11 cellular contexts compared by ENCODE assay signal in the genomic region with DNA sequence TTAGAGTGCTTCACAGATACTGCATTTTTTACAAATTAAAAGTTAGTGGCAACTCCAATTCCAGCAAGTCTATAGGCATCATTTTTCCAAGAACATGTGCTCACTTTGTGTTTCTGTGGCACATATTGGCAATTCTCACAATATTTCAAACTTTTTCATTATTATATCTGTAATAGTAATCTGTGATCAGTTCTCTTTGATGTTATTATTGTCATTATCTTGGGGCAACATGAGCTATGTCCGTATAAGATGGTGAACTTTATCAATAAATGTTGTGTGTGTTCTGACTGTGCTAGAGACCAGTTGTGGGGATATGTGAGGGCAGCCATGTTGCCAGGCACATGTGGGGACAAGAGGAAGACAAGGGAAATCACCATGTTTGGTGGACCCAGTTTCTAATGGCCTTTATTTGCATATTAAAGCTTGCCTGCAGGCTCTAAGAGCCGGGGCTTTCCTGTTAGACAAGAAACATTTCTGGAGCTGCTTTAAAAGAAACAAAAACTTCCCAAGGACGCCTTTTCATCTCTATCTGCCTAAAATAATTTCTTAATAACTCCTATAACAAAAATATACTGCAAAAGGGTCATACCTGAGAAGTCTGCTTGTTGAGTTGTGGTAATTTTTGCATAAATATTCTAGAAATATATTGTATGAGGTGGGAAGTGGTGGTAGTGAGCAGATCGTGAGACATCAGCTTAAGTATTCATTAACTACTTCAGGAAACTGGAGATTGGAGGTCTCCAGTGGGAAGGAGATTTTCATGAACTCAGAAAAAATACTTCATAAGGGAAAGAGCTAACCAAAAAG. TPM values are rescaled to one million over a fixed set of nuclear protein-coding genes. Genes with fewer than 3 reads are reported as not detected.
DNase-seq lines count a peak whose midpoint lies in the region; ATAC-seq, FAIRE-seq and TF ChIP-seq lines count a peak whose summit lies in the region.
"Had no signal": no experiment of that assay in that cellular context is flagged by ENCODE, and none has a peak within 500 bp of the region (broad histone marks: within the 10 kb centered on the region; RNA-seq: fewer than 3 reads in every experiment).

No MANE protein-coding gene starts in this region.

- peaks cover 65% of the 10 kb centered on the region for H3K4me1 ChIP-seq in A549

- CTCF ChIA-PET in A549 (lab: Yijun Ruan, JAX) = interaction anchor here (0.7 to 1.0 kb wide), 3 partner anchors 9 to 488 kb away, joined by 3 read pairs; no protein-coding TSS in a partner anchor

- no peak for FAIRE-seq in A549 (lab: Jason Lieb, UNC)

- peak overlapping the region; percentile 46 for H3K4me2 ChIP-seq in A549
- H3K4me2 ChIP-seq: KMS-11 had no signal

- no peaks in the 10 kb centered on the region for H3K9me3 ChIP-seq in A549

- no peak for DNase-seq in A549 (ENCODE audit: low read depth in 1 of 2, low spot score in 1 of 2)
- no peak for DNase-seq in stimulated activated naive CD4-positive, alpha-beta T cell (lab: John Stamatoyannopoulos, UW)
- DNase-seq in activated gamma-delta T cell (lab: John Stamatoyannopoulos, UW) = no peak
- DNase-seq in DMS79 (lab: John Stamatoyannopoulos, UW) = no peak
- no peak for DNase-seq in activated gamma-delta T cell treated with Interleukin-2 at 50 U/mL for 16 hours
- DNase-seq: 8988T; activated naive CD8-positive, alpha-beta T cell treated with anti-CD3 and anti-CD28 coated beads for 36 hours had no signal

- no peak for TF ChIP-seq RAD21 in A549 (conservative IDR thresholded peaks at IDR 0.05 in 1 of 2, IDR thresholded peaks at IDR 0.05 in 1 of 2)

- H3K4me3 ChIP-seq in A549 = no peak overlapping the region

- POLR2A ChIA-PET in A549 (lab: Yijun Ruan, JAX) = no interaction called here

- ATAC-seq in A549 (no peak), GM19324 (IDR thresholded peaks at IDR 0.05; ENCODE audit: low FRiP score, unreplicated experiment) (peak; percentile 99), HG02840 (IDR thresholded peaks at IDR 0.05; ENCODE audit: low FRiP score, unreplicated experiment) (peak; percentile 99), HG03575 (IDR thresholded peaks at IDR 0.05; ENCODE audit: extremely low read depth, insufficient number of reproducible peaks, low FRiP score, unreplicated experiment) (peak; percentile 99)

- WGBS in A549 (ENCODE audit: missing lambda C conversion rate) = 57% methylated on average over 4 of the region's 4 CpGs

- no peak for TF ChIP-seq EP300 in A549 (IDR thresholded peaks at IDR 0.05)

- TF ChIP-seq CTCF in A549 (IDR thresholded peaks at IDR 0.05) = no peak

- H3K27ac ChIP-seq in A549 = peak overlapping the region in 1 of 2 experiments; percentile 59; a peak in 3 of 6 replicates
- H3K27ac ChIP-seq: KMS-11 had no signal

- no peak for TF ChIP-seq POLR2A in A549 (IDR thresholded peaks at IDR 0.05; ENCODE audit: low read length)

TF ChIP-seq in A549, 52 proteins besides CTCF, POLR2A, EP300 and RAD21:
- TF ChIP-seq HDAC2 (IDR thresholded peaks at IDR 0.05) (no peak), HOXB13 (CRISPR knock-in tag; IDR thresholded peaks at IDR 0.05; ENCODE audit: low read depth) (no peak), MAZ (IDR thresholded peaks at IDR 0.05; ENCODE audit: borderline replicate concordance, low read depth, low read length) (no peak), HOXA7 (CRISPR knock-in tag; IDR thresholded peaks at IDR 0.05) (no peak), ZNF302 (CRISPR knock-in tag; IDR thresholded peaks at IDR 0.05) (no peak)
- TF ChIP-seq, protein P1, sequence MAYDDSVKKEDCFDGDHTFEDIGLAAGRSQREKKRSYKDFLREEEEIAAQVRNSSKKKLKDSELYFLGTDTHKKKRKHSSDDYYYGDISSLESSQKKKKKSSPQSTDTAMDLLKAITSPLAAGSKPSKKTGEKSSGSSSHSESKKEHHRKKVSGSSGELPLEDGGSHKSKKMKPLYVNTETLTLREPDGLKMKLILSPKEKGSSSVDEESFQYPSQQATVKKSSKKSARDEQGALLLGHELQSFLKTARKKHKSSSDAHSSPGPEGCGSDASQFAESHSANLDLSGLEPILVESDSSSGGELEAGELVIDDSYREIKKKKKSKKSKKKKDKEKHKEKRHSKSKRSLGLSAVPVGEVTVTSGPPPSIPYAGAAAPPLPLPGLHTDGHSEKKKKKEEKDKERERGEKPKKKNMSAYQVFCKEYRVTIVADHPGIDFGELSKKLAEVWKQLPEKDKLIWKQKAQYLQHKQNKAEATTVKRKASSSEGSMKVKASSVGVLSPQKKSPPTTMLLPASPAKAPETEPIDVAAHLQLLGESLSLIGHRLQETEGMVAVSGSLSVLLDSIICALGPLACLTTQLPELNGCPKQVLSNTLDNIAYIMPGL (CRISPR knock-in tag; IDR thresholded peaks at IDR 0.05; ENCODE audit: borderline replicate concordance) = no peak

RNA-seq across cellular contexts. Expression of a gene that starts 37.2 kb away (rescaled TPM):
- polyA plus RNA-seq in A549 (2011; rRNA removed) (310 and 324 TPM in 2 replicates), A549 (2017; fragmentation: RNase III; extraction: RNeasy Plus Mini Kit Qiagen cat#74134 plus additional on column Dnase treatment) (242 to 304 TPM (median 302 TPM) in 3 replicates)
- polyA plus RNA-seq in A549 (2012; cell fraction: cytosol; rRNA removed) = 61.8 and 66.4 TPM in 2 replicates
- polyA plus RNA-seq in A549 (2012; cell fraction: nucleus; rRNA removed) = 27.2 and 41.7 TPM in 2 replicates
- 117 and 131 TPM in 2 replicates for polyA minus RNA-seq in A549 (2011; rRNA and poly(A)+ RNA removed)

Comparison
In these comparisons a context has a peak if more than half of its experiments do, and no peak if none do; other contexts are left out.
1. ATAC-seq: peak in GM19324 (single experiment), HG02840 (single experiment) and HG03575 (single experiment); none in A549 (0 of 2).